2 cellular contexts compared by ENCODE assay signal in the genomic region with DNA sequence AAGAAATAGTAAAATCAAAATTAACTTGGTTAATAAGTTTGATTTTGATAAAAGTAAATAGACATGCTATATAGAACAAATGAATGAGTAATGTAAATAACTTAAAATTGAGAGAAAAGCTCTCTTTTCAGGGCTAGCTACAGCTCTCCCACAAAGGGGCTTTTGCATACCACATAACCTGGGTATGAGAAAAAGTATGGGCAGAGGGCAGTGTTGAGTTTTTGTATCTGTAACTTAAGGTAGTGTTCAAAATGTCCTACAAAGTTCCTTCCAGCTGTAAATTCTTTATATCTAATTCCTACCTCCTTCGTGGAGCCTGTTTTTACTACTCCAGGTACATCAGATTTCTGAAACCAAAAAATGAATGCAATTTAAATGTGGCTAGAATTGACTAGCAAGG.
A peak's percentile ranks its signal among the peaks of the same experiment; 100 is the strongest.
TF ChIP-seq lines count a peak whose summit lies in the region.

No MANE protein-coding gene starts in this region.

TF ChIP-seq in GM12878, 131 proteins besides CTCF, POLR2A, EP300 and RAD21 (continues in another document):
- no peak for TF ChIP-seq ZNF24 (IDR thresholded peaks at IDR 0.05)
- TF ChIP-seq, protein P1, sequence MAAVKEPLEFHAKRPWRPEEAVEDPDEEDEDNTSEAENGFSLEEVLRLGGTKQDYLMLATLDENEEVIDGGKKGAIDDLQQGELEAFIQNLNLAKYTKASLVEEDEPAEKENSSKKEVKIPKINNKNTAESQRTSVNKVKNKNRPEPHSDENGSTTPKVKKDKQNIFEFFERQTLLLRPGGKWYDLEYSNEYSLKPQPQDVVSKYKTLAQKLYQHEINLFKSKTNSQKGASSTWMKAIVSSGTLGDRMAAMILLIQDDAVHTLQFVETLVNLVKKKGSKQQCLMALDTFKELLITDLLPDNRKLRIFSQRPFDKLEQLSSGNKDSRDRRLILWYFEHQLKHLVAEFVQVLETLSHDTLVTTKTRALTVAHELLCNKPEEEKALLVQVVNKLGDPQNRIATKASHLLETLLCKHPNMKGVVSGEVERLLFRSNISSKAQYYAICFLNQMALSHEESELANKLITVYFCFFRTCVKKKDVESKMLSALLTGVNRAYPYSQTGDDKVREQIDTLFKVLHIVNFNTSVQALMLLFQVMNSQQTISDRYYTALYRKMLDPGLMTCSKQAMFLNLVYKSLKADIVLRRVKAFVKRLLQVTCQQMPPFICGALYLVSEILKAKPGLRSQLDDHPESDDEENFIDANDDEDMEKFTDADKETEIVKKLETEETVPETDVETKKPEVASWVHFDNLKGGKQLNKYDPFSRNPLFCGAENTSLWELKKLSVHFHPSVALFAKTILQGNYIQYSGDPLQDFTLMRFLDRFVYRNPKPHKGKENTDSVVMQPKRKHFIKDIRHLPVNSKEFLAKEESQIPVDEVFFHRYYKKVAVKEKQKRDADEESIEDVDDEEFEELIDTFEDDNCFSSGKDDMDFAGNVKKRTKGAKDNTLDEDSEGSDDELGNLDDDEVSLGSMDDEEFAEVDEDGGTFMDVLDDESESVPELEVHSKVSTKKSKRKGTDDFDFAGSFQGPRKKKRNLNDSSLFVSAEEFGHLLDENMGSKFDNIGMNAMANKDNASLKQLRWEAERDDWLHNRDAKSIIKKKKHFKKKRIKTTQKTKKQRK (IDR thresholded peaks at IDR 0.05; ENCODE audit: low read depth, low read length), result no peak
- no peak for TF ChIP-seq SUZ12 (IDR thresholded peaks at IDR 0.05; ENCODE audit: unreplicated experiment)
- no peak for TF ChIP-seq SP1 (IDR thresholded peaks at IDR 0.05; ENCODE audit: low read depth, low read length)
- no peak for TF ChIP-seq ZBTB11 (CRISPR knock-in tag; IDR thresholded peaks at IDR 0.05)
- TF ChIP-seq ZNF687 (IDR thresholded peaks at IDR 0.05), result no peak
- TF ChIP-seq TCF7 (IDR thresholded peaks at IDR 0.05; ENCODE audit: borderline replicate concordance), result no peak
- TF ChIP-seq CHD2 (IDR thresholded peaks at IDR 0.05; ENCODE audit: borderline replicate concordance, low read depth, low read length), result no peak
- TF ChIP-seq, protein P2, sequence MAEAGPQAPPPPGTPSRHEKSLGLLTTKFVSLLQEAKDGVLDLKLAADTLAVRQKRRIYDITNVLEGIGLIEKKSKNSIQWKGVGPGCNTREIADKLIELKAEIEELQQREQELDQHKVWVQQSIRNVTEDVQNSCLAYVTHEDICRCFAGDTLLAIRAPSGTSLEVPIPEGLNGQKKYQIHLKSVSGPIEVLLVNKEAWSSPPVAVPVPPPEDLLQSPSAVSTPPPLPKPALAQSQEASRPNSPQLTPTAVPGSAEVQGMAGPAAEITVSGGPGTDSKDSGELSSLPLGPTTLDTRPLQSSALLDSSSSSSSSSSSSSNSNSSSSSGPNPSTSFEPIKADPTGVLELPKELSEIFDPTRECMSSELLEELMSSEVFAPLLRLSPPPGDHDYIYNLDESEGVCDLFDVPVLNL (IDR thresholded peaks at IDR 0.05; ENCODE audit: low read depth, low read length), result no peak
- TF ChIP-seq SIN3A (IDR thresholded peaks at IDR 0.05; ENCODE audit: low read depth, low read length), result no peak
- TF ChIP-seq POLR2AphosphoS5 (IDR thresholded peaks at IDR 0.05; ENCODE audit: low read length), result no peak

TF ChIP-seq in HepG2, 621 proteins besides CTCF, POLR2A, EP300 and RAD21:
- TF ChIP-seq ZNF484 (CRISPR knock-in tag; IDR thresholded peaks at IDR 0.05; ENCODE audit: borderline replicate concordance, low read depth), result no peak
- TF ChIP-seq STAG1 (CRISPR knock-in tag; IDR thresholded peaks at IDR 0.05), result peak; percentile 55
- peak; percentile 4; the same call in 1 of the 2 replicates for TF ChIP-seq SMC3 (IDR thresholded peaks at IDR 0.05; ENCODE audit: low read length)
TF ChIP-seq in HepG2: peak in this region for 2.
